8 cellular contexts compared by ENCODE assay signal in genomic region chr11:2400069-2400760, GRCh38. TPM values are rescaled to one million over a fixed set of nuclear protein-coding genes. Genes with fewer than 3 reads are reported as not detected.
A peak's percentile ranks its signal among the peaks of the same experiment; 100 is the strongest.
DNase-seq lines count a peak whose midpoint lies in the region; ATAC-seq and TF ChIP-seq lines count a peak whose summit lies in the region.

TSSC4 (plus strand) TSS chr11:2400750; CDS start chr11:2402634, 1,884 bp downstream.

- peak; percentile 79 for ATAC-seq in HG02884 (IDR thresholded peaks at IDR 0.05; ENCODE audit: unreplicated experiment)
- peak; percentile 91 for ATAC-seq in T-helper 17 cell
- peak; percentile 92 for ATAC-seq in left ventricle myocardium superior
- ATAC-seq in psoas muscle: peak; percentile 91 to 94 (median 92)

- H3K4me1 Mint-ChIP-seq in T-helper 17 cell: peaks cover 13% of the 10 kb centered on the region

- in situ Hi-C loops in GM13976 (cut with MboI; ENCODE audit: low sequenced_read_pairs, unreplicated experiment): no loop called here

- peak; percentile 84 to 92 for TF ChIP-seq POLR2A in uterus (IDR thresholded peaks at IDR 0.05)

- H3K9me3 ChIP-seq in T-helper 17 cell (ENCODE audit: control insufficient read depth, low read length, poor library complexity, severe bottlenecking): no peaks in the 10 kb centered on the region
- no peaks in the 10 kb centered on the region for H3K9me3 ChIP-seq in psoas muscle
- no peaks in the 10 kb centered on the region for H3K9me3 ChIP-seq in uterus

- peak within 1 kb of the TSS; percentile 92 for H3K4me3 Mint-ChIP-seq in T-helper 17 cell

- DNase-seq in GM13976 (ENCODE audit: low spot score): peak; percentile 99
- DNase-seq in NCI-H1694 (lab: John Stamatoyannopoulos, UW): peak; percentile 98
- DNase-seq in T-helper 17 cell: peak; percentile 99 to 100 (median 99)
- DNase-seq in left ventricle myocardium superior: peak; percentile 100
- peak; percentile 100 for DNase-seq in psoas muscle
- peak; percentile 100 for DNase-seq in uterus

- TF ChIP-seq CTCF in GM13976 (IDR thresholded peaks at IDR 0.05; ENCODE audit: borderline replicate concordance, control extremely low read depth, extremely low read depth, insufficient read depth, missing control alignments) (peak; percentile 100), psoas muscle (IDR thresholded peaks at IDR 0.05) (peak; percentile 90), uterus (IDR thresholded peaks at IDR 0.05) (peak; percentile 91 to 100 (median 98))

- peaks cover 0 to 49% of the 10 kb centered on the region in 2 donors for H3K36me3 ChIP-seq in psoas muscle (ENCODE audit: insufficient read depth in 1 of 2, low read depth in 1 of 2)
- H3K36me3 ChIP-seq in uterus: no peaks in the 10 kb centered on the region

- H3K4me3 ChIP-seq in psoas muscle: peak within 1 kb of the TSS; percentile 86
- peak within 1 kb of the TSS; percentile 85 to 99 for H3K4me3 ChIP-seq in uterus

- H3K27me3 ChIP-seq in psoas muscle (ENCODE audit: insufficient read depth in 3 of 3, low read length in 2 of 3): no peaks in the 10 kb centered on the region
- no peaks in the 10 kb centered on the region for H3K27me3 ChIP-seq in uterus

- WGBS in psoas muscle, 3 donors: 0% methylated on average over 42 to 65 of the region's 65 CpGs

- H3K27ac ChIP-seq in angular gyrus (ENCODE audit: low read depth, low read length) (peak within 1 kb of the TSS; percentile 98), psoas muscle (peak within 1 kb of the TSS; percentile 98), uterus (peak within 1 kb of the TSS; percentile 96 to 97)

- peaks cover 25% of the 10 kb centered on the region for H3K4me1 ChIP-seq in psoas muscle
- H3K4me1 ChIP-seq in uterus: peaks cover 7 to 16% of the 10 kb centered on the region in 2 donors

- peaks cover 7% of the 10 kb centered on the region for H3K36me3 Mint-ChIP-seq in T-helper 17 cell (ENCODE audit: low read depth)

- no peaks in the 10 kb centered on the region for H3K27me3 Mint-ChIP-seq in T-helper 17 cell

- H3K27ac Mint-ChIP-seq in T-helper 17 cell: peak within 1 kb of the TSS; percentile 93

- intact Hi-C loops in left ventricle myocardium superior (cut with micrococcal nuclease) (no loop called here), psoas muscle (cut with DNase I) (no loop called here), uterus (cut with DNase I; ENCODE audit: low total_unique reads) (loop anchor here (5.0 kb wide), 1 partner anchor 93 kb away; no protein-coding TSS in a partner anchor)

RNA-seq across cellular contexts. Expression of gene TSSC4, which starts in this region (rescaled TPM):
- total RNA-seq in T-helper 17 cell (10 to 100 TPM; 47.9 to 60.3 TPM), left ventricle myocardium superior (34.8 TPM), psoas muscle (10 to 100 TPM; 43.4 to 65.5 (median 51.7) TPM), uterus (10 to 100 TPM; 11.0 to 66.5 (median 26.2) TPM)
- polyA plus RNA-seq in psoas muscle: 100 to 1,000 TPM in 2 of 3 donors, 10 to 100 TPM in 1; 76.6 to 114 (median 107) TPM

Comparison
In these comparisons a context has a peak if more than half of its experiments do, and no peak if none do; other contexts are left out.
1. Peak in every context shown above with its lines: DNase-seq, ATAC-seq, H3K4me3 ChIP-seq and H3K27ac ChIP-seq.